ENCODE assay signal across 2 cellular contexts in the genomic region with DNA sequence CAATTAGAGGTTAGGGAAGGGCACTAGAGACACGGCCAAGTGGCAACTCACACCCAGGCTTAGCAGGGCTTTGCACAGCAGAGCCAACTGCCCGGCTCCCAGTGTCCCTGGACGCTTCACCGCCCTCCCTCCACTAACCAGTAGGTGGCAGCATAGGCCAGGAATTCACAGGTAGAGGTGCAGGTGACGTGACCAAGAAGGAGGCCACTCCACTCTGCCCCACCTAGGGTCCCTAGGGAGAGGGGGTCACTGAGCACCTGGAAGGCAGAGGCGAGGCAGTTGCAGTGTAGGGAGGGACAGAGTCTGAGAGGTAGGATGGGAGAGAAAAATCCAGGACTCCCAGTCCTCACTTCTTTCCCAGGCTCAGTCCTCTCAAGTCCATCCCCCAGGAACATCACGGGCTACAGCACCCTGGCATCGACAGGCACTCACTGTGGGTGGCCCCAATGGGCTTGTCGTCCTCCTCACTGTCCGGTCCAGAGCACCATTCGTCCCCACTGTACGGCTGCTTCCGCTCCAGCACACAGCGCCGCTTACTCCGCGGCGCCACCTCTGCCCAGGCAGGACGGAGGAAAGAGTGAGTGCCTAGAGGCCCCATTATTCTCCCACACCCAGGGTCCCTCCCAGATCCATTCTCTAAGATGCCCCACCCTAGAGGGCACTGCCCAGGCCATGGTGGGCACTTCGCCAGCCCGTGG.
TF ChIP-seq lines count a peak whose summit lies in the region.

No MANE protein-coding gene starts in this region.

TF ChIP-seq in A549, 52 proteins besides CTCF, POLR2A, EP300 and RAD21:
- TF ChIP-seq JUN (IDR thresholded peaks at IDR 0.05) (peak in 1 of 2 experiments; percentile 51; a peak in 1 of 5 replicates), SMC3 (IDR thresholded peaks at IDR 0.05) (peak; percentile 84), CBX8 (IDR thresholded peaks at IDR 0.05) (no peak)

TF ChIP-seq in IMR-90, 13 proteins besides CTCF, POLR2A, EP300 and RAD21:
- TF ChIP-seq RCOR1 (IDR thresholded peaks at IDR 0.05; ENCODE audit: insufficient replicate concordance, low read length): no peak
- peak; percentile 93 for TF ChIP-seq SMC3 (IDR thresholded peaks at IDR 0.05; ENCODE audit: low read depth, low read length)
- peak; percentile 32; the same call in 1 of the 2 replicates for TF ChIP-seq MAZ (IDR thresholded peaks at IDR 0.05; ENCODE audit: borderline replicate concordance, low read depth, low read length)
- 0 out of 2 replicates have a peak, but pooled peaks have one; percentile 15 for TF ChIP-seq MXI1 (IDR thresholded peaks at IDR 0.05; ENCODE audit: borderline replicate concordance, low read depth, low read length)
- no peak for TF ChIP-seq FOS (IDR thresholded peaks at IDR 0.05; ENCODE audit: low read depth, low read length)
- TF ChIP-seq NFE2L2 (IDR thresholded peaks at IDR 0.05; ENCODE audit: low read depth, low read length): no peak
- no peak for TF ChIP-seq MAFK (IDR thresholded peaks at IDR 0.05; ENCODE audit: low read depth, low read length)
- TF ChIP-seq, protein P1, sequence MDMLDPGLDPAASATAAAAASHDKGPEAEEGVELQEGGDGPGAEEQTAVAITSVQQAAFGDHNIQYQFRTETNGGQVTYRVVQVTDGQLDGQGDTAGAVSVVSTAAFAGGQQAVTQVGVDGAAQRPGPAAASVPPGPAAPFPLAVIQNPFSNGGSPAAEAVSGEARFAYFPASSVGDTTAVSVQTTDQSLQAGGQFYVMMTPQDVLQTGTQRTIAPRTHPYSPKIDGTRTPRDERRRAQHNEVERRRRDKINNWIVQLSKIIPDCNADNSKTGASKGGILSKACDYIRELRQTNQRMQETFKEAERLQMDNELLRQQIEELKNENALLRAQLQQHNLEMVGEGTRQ (IDR thresholded peaks at IDR 0.05; ENCODE audit: low read depth, low read length): no peak
TF ChIP-seq in IMR-90: peak in this region for 3.
